In the genomic region with DNA sequence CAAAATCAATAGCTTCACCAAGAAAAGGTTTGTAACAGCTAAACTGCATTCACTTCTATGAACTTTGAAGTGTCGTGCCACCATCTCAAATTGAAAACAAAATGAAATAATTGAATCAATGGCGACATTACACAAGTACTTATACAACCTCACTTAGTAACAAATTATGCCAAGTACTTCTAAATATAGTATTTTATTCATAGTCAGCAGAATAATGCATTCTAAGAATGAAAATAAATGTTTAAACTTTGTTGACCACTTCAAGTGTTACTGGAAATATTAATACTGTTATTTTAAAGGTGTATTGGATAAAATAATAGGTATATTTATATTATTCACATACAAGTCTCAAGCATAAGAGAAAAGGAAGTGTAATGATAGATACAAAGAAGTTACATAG, we compare ENCODE assay signal across 33 cellular contexts.
"Had no signal": no experiment of that assay in that cellular context is flagged by ENCODE, and none has a peak within 500 bp of the region (broad histone marks: within the 10 kb centered on the region; RNA-seq: fewer than 3 reads in every experiment).

No MANE protein-coding gene starts in this region.

- H3K4me3 ChIP-seq: MG63, PC-9, SJCRH30, SK-N-MC had no signal

- FAIRE-seq: RCC 7860 had no signal

- H2AFZ ChIP-seq: PC-9 had no signal

- H3K4me2 ChIP-seq: PC-9 had no signal

- DNase-seq: Kasumi-1, MG63, NCI-H1048, NCI-H1092 treated with DMSO at 0.1 percent for 48 hours, NCI-H1105 treated with DMSO at 0.1 percent for 48 hours, NCI-H1417, NCI-H1436, NCI-H146, NCI-H1694, NCI-H187, NCI-H1930, NCI-H2029 treated with DMSO at 0.1 percent for 48 hours, NCI-H2081 treated with DMSO at 0.1 percent for 48 hours, NCI-H2107, NCI-H2171, NCI-H226, NCI-H446 treated with DMSO at 0.1 percent for 48 hours, NCI-H510A, NCI-H524, NCI-H526, NCI-H69, NCI-H748 treated with DMSO at 0.1 percent for 48 hours, NCI-H82, PC-9, SHP77, SIG-M5, SJCRH30 had no signal

- H3K9me3 ChIP-seq: MG63, SJCRH30 had no signal

- H3K27me3 ChIP-seq: SJCRH30 had no signal

- H3K36me3 ChIP-seq: MG63, SJCRH30 had no signal

- ATAC-seq: Panc1, Right ventricle myocardium inferior, SK-N-SH treated with all-trans-retinoic acid at 6 μM for 48 hours had no signal

- H3K4me1 ChIP-seq: SJCRH30 had no signal

- H3K27ac ChIP-seq: PC-9, RWPE1, SJCRH30, SK-N-MC had no signal
